Comparison of ENCODE assay signal across 27 cellular contexts in the genomic region with DNA sequence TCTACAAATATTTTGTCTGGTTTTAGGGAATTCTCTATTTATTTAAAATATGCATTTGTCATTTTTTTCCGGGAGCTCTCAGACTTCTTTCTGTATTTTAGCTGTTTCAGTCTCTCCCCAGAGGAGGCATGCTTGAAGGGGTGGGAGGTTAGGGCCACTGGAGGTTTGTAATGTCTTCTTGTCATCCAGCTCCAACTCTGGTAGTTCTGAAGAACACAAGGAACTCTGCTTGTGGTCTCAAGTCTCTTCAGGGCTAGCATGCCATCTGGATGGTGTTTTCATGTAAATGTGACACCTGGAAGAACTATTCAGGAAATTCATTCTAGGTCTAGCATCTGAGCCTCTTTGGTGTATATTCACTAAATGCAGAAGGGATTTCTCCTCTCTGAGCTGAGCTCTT.
"Had no signal": no experiment of that assay in that cellular context is flagged by ENCODE, and none has a peak within 500 bp of the region (broad histone marks: within the 10 kb centered on the region; RNA-seq: fewer than 3 reads in every experiment).

No MANE protein-coding gene starts in this region.

- H3K4me1 Mint-ChIP-seq: activated CD4-positive, alpha-beta memory T cell treated with anti-CD3 and anti-CD28 coated beads, Interleukin-2, amount 10 ng/mL, durations not matched to agents 7 days and 5 days; activated CD4-positive, alpha-beta T cell treated with anti-CD3 and anti-CD28 coated beads, Interleukin-2, amount 10 ng/mL, durations not matched to agents 7 days and 5 days; activated naive CD4-positive, alpha-beta T cell treated with anti-CD3 and anti-CD28 coated beads, Interleukin-2, amount 10 ng/mL, durations not matched to agents 7 days and 5 days; activated naive CD8-positive, alpha-beta T cell treated with anti-CD3 and anti-CD28 coated beads, Interleukin-2, amount 10 ng/mL, durations not matched to agents 7 days and 5 days; brain; T-helper 17 cell had no signal

- H3K9me3 ChIP-seq: ascending aorta, breast epithelium, colonic mucosa, esophagus squamous epithelium had no signal

- H3K4me3 ChIP-seq: ascending aorta, breast epithelium, cardiac muscle cell, colonic mucosa, esophagus squamous epithelium had no signal

- H3K9me3 Mint-ChIP-seq: activated CD4-positive, alpha-beta memory T cell treated with anti-CD3 and anti-CD28 coated beads, Interleukin-2, amount 10 ng/mL, durations not matched to agents 7 days and 5 days; activated CD4-positive, alpha-beta T cell treated with anti-CD3 and anti-CD28 coated beads, Interleukin-2, amount 10 ng/mL, durations not matched to agents 7 days and 5 days; activated naive CD4-positive, alpha-beta T cell treated with anti-CD3 and anti-CD28 coated beads, Interleukin-2, amount 10 ng/mL, durations not matched to agents 7 days and 5 days; activated naive CD4-positive, alpha-beta T cell treated with anti-CD3 and anti-CD28 coated beads, Interleukin-2, amount 50 U/mL, for 72 hours; activated naive CD8-positive, alpha-beta T cell treated with anti-CD3 and anti-CD28 coated beads, Interleukin-2, amount 10 ng/mL, durations not matched to agents 7 days and 5 days; brain; T-helper 2 cell treated with Interferon-gamma antibody and Interleukin-4, amounts not matched to agents 5 μg/mL and 100 μg/mL, for 36 hours had no signal

- ATAC-seq: activated naive CD4-positive, alpha-beta T cell treated with anti-CD3 and anti-CD28 coated beads, Interleukin-2, amount 50 U/mL, for 72 hours; activated T-cell treated with anti-CD3 and anti-CD28 coated beads, Interleukin-2, amount 50 U/mL, for 72 hours; T-helper 17 cell had no signal

- H3K27ac ChIP-seq: ascending aorta, breast epithelium, cardiac muscle cell, colonic mucosa, epithelial cell of prostate, esophagus squamous epithelium had no signal

- H3K27me3 ChIP-seq: ascending aorta, breast epithelium, cardiac muscle cell, colonic mucosa, esophagus squamous epithelium had no signal

- H3K4me1 ChIP-seq: ascending aorta, breast epithelium, colonic mucosa, esophagus squamous epithelium had no signal

- H3K4me3 Mint-ChIP-seq: activated CD4-positive, alpha-beta memory T cell treated with anti-CD3 and anti-CD28 coated beads, Interleukin-2, amount 10 ng/mL, durations not matched to agents 7 days and 5 days; activated CD4-positive, alpha-beta T cell treated with anti-CD3 and anti-CD28 coated beads, Interleukin-2, amount 10 ng/mL, durations not matched to agents 7 days and 5 days; activated naive CD4-positive, alpha-beta T cell treated with anti-CD3 and anti-CD28 coated beads, Interleukin-2, amount 10 ng/mL, durations not matched to agents 7 days and 5 days; activated naive CD8-positive, alpha-beta T cell treated with anti-CD3 and anti-CD28 coated beads, Interleukin-2, amount 10 ng/mL, durations not matched to agents 7 days and 5 days; activated T-cell treated with anti-CD3 and anti-CD28 coated beads, Interleukin-2, amount 50 U/mL, for 24 hours; activated T-cell treated with anti-CD3 and anti-CD28 coated beads, Interleukin-2, amount 50 U/mL, for 72 hours; brain; T-helper 17 cell; T-helper 2 cell treated with Interferon-gamma antibody and Interleukin-4, amounts not matched to agents 5 μg/mL and 100 μg/mL, for 36 hours had no signal

- H3K27me3 Mint-ChIP-seq: activated CD4-positive, alpha-beta memory T cell treated with anti-CD3 and anti-CD28 coated beads, Interleukin-2, amount 10 ng/mL, durations not matched to agents 7 days and 5 days; activated CD4-positive, alpha-beta T cell treated with anti-CD3 and anti-CD28 coated beads, Interleukin-2, amount 10 ng/mL, durations not matched to agents 7 days and 5 days; activated naive CD4-positive, alpha-beta T cell treated with anti-CD3 and anti-CD28 coated beads, Interleukin-2, amount 10 ng/mL, durations not matched to agents 7 days and 5 days; activated naive CD8-positive, alpha-beta T cell treated with anti-CD3 and anti-CD28 coated beads, Interleukin-2, amount 10 ng/mL, durations not matched to agents 7 days and 5 days; activated T-cell treated with anti-CD3 and anti-CD28 coated beads, Interleukin-2, amount 50 U/mL, for 24 hours; T-helper 17 cell had no signal

- H3K27ac Mint-ChIP-seq: activated CD4-positive, alpha-beta memory T cell treated with anti-CD3 and anti-CD28 coated beads, Interleukin-2, amount 10 ng/mL, durations not matched to agents 7 days and 5 days; activated CD4-positive, alpha-beta T cell treated with anti-CD3 and anti-CD28 coated beads, Interleukin-2, amount 10 ng/mL, durations not matched to agents 7 days and 5 days; activated naive CD4-positive, alpha-beta T cell treated with anti-CD3 and anti-CD28 coated beads, Interleukin-2, amount 10 ng/mL, durations not matched to agents 7 days and 5 days; activated naive CD4-positive, alpha-beta T cell treated with anti-CD3 and anti-CD28 coated beads, Interleukin-2, amount 50 U/mL, for 72 hours; activated naive CD8-positive, alpha-beta T cell treated with anti-CD3 and anti-CD28 coated beads, Interleukin-2, amount 10 ng/mL, durations not matched to agents 7 days and 5 days; activated T-cell treated with anti-CD3 and anti-CD28 coated beads, Interleukin-2, amount 50 U/mL, for 24 hours; activated T-cell treated with anti-CD3 and anti-CD28 coated beads, Interleukin-2, amount 50 U/mL, for 72 hours; brain; T-helper 17 cell; T-helper 2 cell treated with Interferon-gamma antibody and Interleukin-4, amounts not matched to agents 5 μg/mL and 100 μg/mL, for 36 hours had no signal

- DNase-seq: activated CD4-positive, alpha-beta memory T cell treated with anti-CD3 and anti-CD28 coated beads, Interleukin-2, amount 10 ng/mL, durations not matched to agents 7 days and 5 days; activated CD4-positive, alpha-beta T cell treated with anti-CD3 and anti-CD28 coated beads for 1 hour; activated CD4-positive, alpha-beta T cell treated with anti-CD3 and anti-CD28 coated beads for 4 hours; activated CD4-positive, alpha-beta T cell treated with anti-CD3 and anti-CD28 coated beads, Interleukin-2, amount 10 ng/mL, durations not matched to agents 7 days and 5 days; activated CD4-positive, alpha-beta T cell treated with anti-CD3 and anti-CD28 coated beads, Interleukin-2, amount 50 U/mL, for 4 hours; activated CD8-positive, alpha-beta memory T cell treated with anti-CD3 and anti-CD28 coated beads, Interleukin-2, amount 50 U/mL, for 48 hours; activated gamma-delta T cell; activated naive CD4-positive, alpha-beta T cell; activated naive CD4-positive, alpha-beta T cell treated with anti-CD3 and anti-CD28 coated beads, Interleukin-2, amount 10 ng/mL, durations not matched to agents 7 days and 5 days; activated naive CD8-positive, alpha-beta T cell treated with anti-CD3 and anti-CD28 coated beads, Interleukin-2, amount 10 ng/mL, durations not matched to agents 7 days and 5 days; activated T-cell treated with anti-CD3 and anti-CD28 coated beads for 4 hours; activated T-cell treated with anti-CD3 and anti-CD28 coated beads, Interleukin-2, amount 50 U/mL, for 24 hours; activated T-cell treated with anti-CD3 and anti-CD28 coated beads, Interleukin-2, amount 50 U/mL, for 72 hours; central memory CD4-positive, alpha-beta T cell; cerebellar nuclear complex; colonic mucosa; effector CD8-positive, alpha-beta T cell; esophagus squamous epithelium; head of caudate nucleus; T-helper 17 cell had no signal

- H3K36me3 Mint-ChIP-seq: activated naive CD4-positive, alpha-beta T cell treated with anti-CD3 and anti-CD28 coated beads, Interleukin-2, amount 10 ng/mL, durations not matched to agents 7 days and 5 days; activated naive CD4-positive, alpha-beta T cell treated with anti-CD3 and anti-CD28 coated beads, Interleukin-2, amount 50 U/mL, for 72 hours; activated naive CD8-positive, alpha-beta T cell treated with anti-CD3 and anti-CD28 coated beads, Interleukin-2, amount 10 ng/mL, durations not matched to agents 7 days and 5 days; brain had no signal

- H3K36me3 ChIP-seq: ascending aorta, breast epithelium, cardiac muscle cell, colonic mucosa, esophagus squamous epithelium had no signal
